8 cellular contexts compared by ENCODE assay signal in genomic region chr17:28232966-28233870, GRCh38.
DNase-seq lines count a peak whose midpoint lies in the region; ATAC-seq, FAIRE-seq and TF ChIP-seq lines count a peak whose summit lies in the region.
"Not testable (repeated sequence)": the region's sequence is repeated elsewhere in the genome, so short reads cannot be mapped to it uniquely, and the experiment has no call there.

No MANE protein-coding gene starts in this region.

- not testable (repeated sequence) for ATAC-seq in pancreas

- WGBS in pancreas, 2 donors = 7 to 11% methylated on average over 21 of the region's 21 CpGs
- WGBS in urinary bladder = 57% methylated on average over 21 of the region's 21 CpGs

- H3K27ac Mint-ChIP-seq in endothelial cell (ENCODE audit: unreplicated experiment) = not testable (repeated sequence)

- not testable (repeated sequence) for FAIRE-seq in keratinocyte (lab: Jason Lieb, UNC); pancreas (lab: Jason Lieb, UNC)

- H3K27me3 ChIP-seq in KMS-11 (ENCODE audit: insufficient read depth, low read depth); keratinocyte (ENCODE audit: control insufficient read depth, extremely low read depth, insufficient read depth, low read length); pancreas: not testable (repeated sequence)
- H3K27me3 ChIP-seq in adipocyte (replicated peaks; ENCODE audit: control insufficient read depth, insufficient read depth, low read length) = peaks cover 38% of the 10 kb centered on the region

- dilution Hi-C loops in keratinocyte (cut with MboI; ENCODE audit: extremely low pct_ligation_motif_present, low sequenced_read_pairs) = not testable (repeated sequence)

- H3K4me1 Mint-ChIP-seq in endothelial cell (ENCODE audit: unreplicated experiment) = peaks cover 23% of the 10 kb centered on the region

- TF ChIP-seq CTCF in KMS-11 (conservative IDR thresholded peaks at IDR 0.05; ENCODE audit: low read depth, low read length) (peak; percentile 72), endothelial cell (IDR thresholded peaks at IDR 0.05; ENCODE audit: unreplicated experiment) (peak; percentile 69), keratinocyte (optimal IDR thresholded peaks at IDR 0.05 in 1 of 3, IDR thresholded peaks at IDR 0.05 in 1 of 3, conservative IDR thresholded peaks at IDR 0.05 in 1 of 3; ENCODE audit: extremely low read depth in 1 of 3, insufficient read depth in 2 of 3, low read length in 3 of 3) (peak in 2 of 3 experiments; percentile 32 to 36), pancreas (IDR thresholded peaks at IDR 0.05) (peak; percentile 25 to 53 (median 41))

- DNase-seq in DMS53 treated with DMSO at 0.1 percent for 48 hours (lab: John Stamatoyannopoulos, UW; ENCODE audit: unreplicated experiment) (peak; percentile 31), NCI-H69 (lab: John Stamatoyannopoulos, UW) (peak; percentile 36), adipocyte (ENCODE audit: low read depth) (peak; percentile 44), pancreas (peak in 1 of 6 donors; percentile 48)
- not testable (repeated sequence) for DNase-seq in endothelial cell (ENCODE audit: low spot score); keratinocyte (ENCODE audit: low read depth, low spot score)

- H3K9me3 Mint-ChIP-seq in endothelial cell (ENCODE audit: unreplicated experiment) = not testable (repeated sequence)

- H4K20me1 ChIP-seq in KMS-11 (ENCODE audit: insufficient read depth); keratinocyte (ENCODE audit: control insufficient read depth, extremely low read depth, insufficient read depth, low read length): not testable (repeated sequence)

- H3K4me1 ChIP-seq in KMS-11 (ENCODE audit: low read depth, poor library complexity, severe bottlenecking); adipocyte (ENCODE audit: control insufficient read depth, insufficient read depth, low read length); urinary bladder (ENCODE audit: insufficient read depth): not testable (repeated sequence)
- H3K4me1 ChIP-seq in keratinocyte (ENCODE audit: control insufficient read depth, extremely low read depth, insufficient read depth, low read length) = peaks cover 20% of the 10 kb centered on the region
- peaks cover 5 to 19% (median 16%) of the 10 kb centered on the region in 3 donors for H3K4me1 ChIP-seq in pancreas

- not testable (repeated sequence) for H3K27me3 Mint-ChIP-seq in endothelial cell (ENCODE audit: unreplicated experiment)

- not testable (repeated sequence) for H3K4me3 ChIP-seq in KMS-11 (IDR thresholded peaks at IDR 0.05; ENCODE audit: insufficient read depth, low read depth, low read length); adipocyte (ENCODE audit: low read length); urinary bladder (ENCODE audit: low read depth, low read length)
- peak overlapping the region; percentile 34 to 71 (median 62) for H3K4me3 ChIP-seq in keratinocyte (ENCODE audit: control insufficient read depth in 2 of 3, extremely low read depth in 1 of 3, insufficient read depth in 2 of 3, low read depth in 1 of 3, low read length in 3 of 3)
- peak overlapping the region; percentile 21 to 60 (median 41) for H3K4me3 ChIP-seq in pancreas

- not testable (repeated sequence) for H3K4me3 Mint-ChIP-seq in endothelial cell (ENCODE audit: unreplicated experiment)

- H3K9me3 ChIP-seq in adipocyte (ENCODE audit: control insufficient read depth, low read length); keratinocyte (ENCODE audit: control insufficient read depth, low read depth, low read length); pancreas: not testable (repeated sequence)

- H3K9me1 ChIP-seq in keratinocyte (ENCODE audit: control insufficient read depth, extremely low read depth, insufficient read depth, low read length) = not testable (repeated sequence)

- H3K9ac ChIP-seq in KMS-11; adipocyte (ENCODE audit: low read length): not testable (repeated sequence)
- H3K9ac ChIP-seq in keratinocyte (ENCODE audit: control insufficient read depth, extremely low read depth, insufficient read depth, low read length) = peak overlapping the region; percentile 56

- not testable (repeated sequence) for H3K79me2 ChIP-seq in KMS-11 (ENCODE audit: insufficient read depth, low read depth); keratinocyte (ENCODE audit: control insufficient read depth, insufficient read depth, low read length)

- not testable (repeated sequence) for H3K27ac ChIP-seq in KMS-11
- peak overlapping the region; percentile 68 for H3K27ac ChIP-seq in keratinocyte (ENCODE audit: control insufficient read depth, insufficient read depth, low read length)
- H3K27ac ChIP-seq in pancreas = peak overlapping the region; percentile 95 to 98 (median 98)
- peak overlapping the region; percentile 76 for H3K27ac ChIP-seq in urinary bladder (ENCODE audit: low read depth)

- H3K36me3 ChIP-seq in KMS-11 (ENCODE audit: insufficient read depth); adipocyte (ENCODE audit: control insufficient read depth, insufficient read depth, low read length, severe bottlenecking); keratinocyte (ENCODE audit: control insufficient read depth in 2 of 2, extremely low read depth in 1 of 2, insufficient read depth in 2 of 2, low read length in 2 of 2); pancreas; urinary bladder (ENCODE audit: insufficient read depth): not testable (repeated sequence)

- H2AFZ ChIP-seq in KMS-11 (ENCODE audit: low read depth) = not testable (repeated sequence)
- H2AFZ ChIP-seq in keratinocyte (ENCODE audit: control insufficient read depth, low read length) = peak overlapping the region; percentile 24

- not testable (repeated sequence) for H3K4me2 ChIP-seq in KMS-11
- H3K4me2 ChIP-seq in keratinocyte (ENCODE audit: control insufficient read depth, extremely low read depth, insufficient read depth, low read depth, low read length) = peak overlapping the region; percentile 98

- not testable (repeated sequence) for H3K36me3 Mint-ChIP-seq in endothelial cell (ENCODE audit: low read depth, unreplicated experiment)

- intact Hi-C loops in pancreas (cut with DNase I) = not testable (repeated sequence)
